Comparison of ENCODE assay signal across 8 cellular contexts in genomic region chrX:12814434-12814833, GRCh38. TPM values are rescaled to one million over a fixed set of nuclear protein-coding genes. Genes with fewer than 3 reads are reported as not detected.
A peak's percentile ranks its signal among the peaks of the same experiment; 100 is the strongest.
DNase-seq lines count a peak whose midpoint lies in the region; ATAC-seq, FAIRE-seq and TF ChIP-seq lines count a peak whose summit lies in the region.

No MANE protein-coding gene starts in this region.

- ATAC-seq in HG03280 (IDR thresholded peaks at IDR 0.05; ENCODE audit: unreplicated experiment) (peak; percentile 78), SK-N-SH treated with all-trans-retinoic acid at 6 μM for 48 hours (peak; percentile 92), mucosa of descending colon (peak; percentile 62), HG02981 (IDR thresholded peaks at IDR 0.05; ENCODE audit: unreplicated experiment) (no peak), HG02571 (IDR thresholded peaks at IDR 0.05; ENCODE audit: unreplicated experiment) (no peak)

- H3K27me3 ChIP-seq in AG04450 (ENCODE audit: control insufficient read depth, insufficient read depth, low read length), result no peaks in the 10 kb centered on the region

- peak; percentile 54 for FAIRE-seq in G401.6 (lab: Jason Lieb, UNC)

- TF ChIP-seq CTCF in AG04450 (IDR thresholded peaks at IDR 0.05; ENCODE audit: low read depth, low read length) (peak; percentile 54), mucosa of descending colon (IDR thresholded peaks at IDR 0.05) (no peak)

- H3K4me3 ChIP-seq in AG04450 (ENCODE audit: low read depth, low read length) (no peak overlapping the region), mucosa of descending colon (no peak overlapping the region)

- H3K9me3 ChIP-seq in AG04450 (ENCODE audit: control insufficient read depth, insufficient read depth, low read length) (no peaks in the 10 kb centered on the region), mucosa of descending colon (no peaks in the 10 kb centered on the region)

- POLR2A ChIA-PET in AG04450 (lab: Yijun Ruan, JAX), result interaction anchor here (1.0 kb wide), 1 partner anchor 23 kb away, joined by 3 read pairs; the partner anchor contains the start of gene PRPS2

- CTCF ChIA-PET in AG04450 (lab: Charles Lee), result interaction anchor here (0.6 to 4.5 kb wide), 21 partner anchors 9 to 1220 kb away, joined by 3 to 79 read pairs (median 5); partner anchors contain the start of gene PRPS2

- intact Hi-C loops in mucosa of descending colon (cut with DNase I, micrococcal nuclease), result loop anchor here (5.0 to 10.0 kb wide), 2 partner anchors 80 to 88 kb away; no protein-coding TSS in a partner anchor

- H3K4me1 ChIP-seq in mucosa of descending colon (ENCODE audit: low read depth), result no peaks in the 10 kb centered on the region

- DNase-seq in AG04450 (ENCODE audit: low read depth, low spot score) (peak; percentile 10), dedifferentiated amniotic fluid mesenchymal stem cell (ENCODE audit: extremely low spot score) (peak; percentile 56), mucosa of descending colon (peak in 1 of 3 donors; percentile 68)

- H3K27ac ChIP-seq in AG04450 (ENCODE audit: low read depth, low read length), result no peak overlapping the region

- no peaks in the 10 kb centered on the region for H3K36me3 ChIP-seq in mucosa of descending colon (ENCODE audit: low read depth)

TF ChIP-seq in SK-N-SH treated with all-trans-retinoic acid at 6 μM for 48 hours, 23 proteins besides CTCF, POLR2A, EP300 and RAD21:
- TF ChIP-seq POU6F1 (CRISPR knock-in tag; IDR thresholded peaks at IDR 0.05; ENCODE audit: borderline replicate concordance, low read depth) (no peak), ZC3H10 (CRISPR knock-in tag; IDR thresholded peaks at IDR 0.05) (no peak), ZFP3 (CRISPR knock-in tag; IDR thresholded peaks at IDR 0.05) (no peak), ARNTL (CRISPR knock-in tag; IDR thresholded peaks at IDR 0.05; ENCODE audit: borderline replicate concordance, low read depth) (no peak), CREB5 (CRISPR knock-in tag; IDR thresholded peaks at IDR 0.05; ENCODE audit: low read depth) (no peak), ZNF565 (CRISPR knock-in tag; conservative IDR thresholded peaks at IDR 0.05; ENCODE audit: low read depth) (no peak), CSDC2 (CRISPR knock-in tag; IDR thresholded peaks at IDR 0.05) (no peak), TCF4 (CRISPR knock-in tag; IDR thresholded peaks at IDR 0.05; ENCODE audit: borderline replicate concordance) (no peak), ISL1 (CRISPR knock-in tag; IDR thresholded peaks at IDR 0.05) (no peak), ZNF8 (CRISPR knock-in tag; IDR thresholded peaks at IDR 0.05) (no peak), ZFP30 (CRISPR knock-in tag; IDR thresholded peaks at IDR 0.05) (no peak), TOX (CRISPR knock-in tag; IDR thresholded peaks at IDR 0.05; ENCODE audit: borderline replicate concordance) (no peak), BACH2 (CRISPR knock-in tag; IDR thresholded peaks at IDR 0.05; ENCODE audit: borderline replicate concordance) (no peak), SNAI2 (CRISPR knock-in tag; IDR thresholded peaks at IDR 0.05) (no peak)

RNA-seq across cellular contexts. Expression of gene PRPS2, which starts 23.2 kb away (rescaled TPM):
- 19.0 and 21.3 TPM in 2 replicates for polyA plus RNA-seq in AG04450 (2011; rRNA removed)
- polyA minus RNA-seq in AG04450 (2011; rRNA and poly(A)+ RNA removed), result 41.2 and 49.9 TPM in 2 replicates
- 10 to 100 TPM; 37.0 to 68.5 (median 56.4) TPM for total RNA-seq in mucosa of descending colon

RNA-seq across cellular contexts. Expression of gene TLR7, which starts 52.4 kb away (rescaled TPM):
- polyA plus RNA-seq in AG04450 (2011; rRNA removed), result not detected in 2 replicates
- not detected in 2 replicates for polyA minus RNA-seq in AG04450 (2011; rRNA and poly(A)+ RNA removed)
- total RNA-seq in mucosa of descending colon, result 1 to 10 TPM in 1 of 3 donors, under 1 TPM in 2; 0.72 to 1.7 (median 0.81) TPM

Comparison
In these comparisons a context has a peak if more than half of its experiments do, and no peak if none do; other contexts are left out.
1. ATAC-seq: peak in HG03280 (single experiment), SK-N-SH treated with all-trans-retinoic acid at 6 μM for 48 hours (single experiment) and mucosa of descending colon (single experiment); none in HG02981 (single experiment) and HG02571 (single experiment).